ENCODE assay signal across 8 cellular contexts in genomic region chr15:96335429-96335807, GRCh38. TPM values are rescaled to one million over a fixed set of nuclear protein-coding genes. Genes with fewer than 3 reads are reported as not detected.
A peak's percentile ranks its signal among the peaks of the same experiment; 100 is the strongest.
DNase-seq lines count a peak whose midpoint lies in the region; ATAC-seq and TF ChIP-seq lines count a peak whose summit lies in the region.

No MANE protein-coding gene starts in this region.

- peak overlapping the region; percentile 38 for H3K27ac Mint-ChIP-seq in progenitor cell of endocrine pancreas

- no peaks in the 10 kb centered on the region for H3K9me3 ChIP-seq in SJCRH30 (replicated peaks)

- ATAC-seq in GM21528 (IDR thresholded peaks at IDR 0.05; ENCODE audit: low FRiP score, unreplicated experiment) (no peak), GM21529 (IDR thresholded peaks at IDR 0.05; ENCODE audit: unreplicated experiment) (no peak), HG03460 (IDR thresholded peaks at IDR 0.05; ENCODE audit: unreplicated experiment) (no peak)

- H3K27me3 ChIP-seq in SJCRH30 = no peaks in the 10 kb centered on the region

- H3K36me3 ChIP-seq in SJCRH30 = peaks cover 68% of the 10 kb centered on the region

- DNase-seq in SJCRH30 (peak in 1 of 2 experiments; percentile 10), fibroblast of mammary gland (ENCODE audit: low read depth) (peak; percentile 57), progenitor cell of endocrine pancreas (ENCODE audit: low spot score, unreplicated experiment) (no peak), GM19240 (ENCODE audit: insufficient read length, low spot score) (no peak)

- peaks cover 19% of the 10 kb centered on the region for H3K4me1 ChIP-seq in SJCRH30

- no peaks in the 10 kb centered on the region for H3K9me3 Mint-ChIP-seq in progenitor cell of endocrine pancreas (ENCODE audit: low read depth)

- peak overlapping the region; percentile 77 for H3K4me3 ChIP-seq in SJCRH30
- peak overlapping the region; percentile 95 for H3K4me3 ChIP-seq in fibroblast of mammary gland (ENCODE audit: control insufficient read depth, low read depth, low read length)

- H3K27ac ChIP-seq in C4-2B = peak overlapping the region; percentile 99
- H3K27ac ChIP-seq in SJCRH30 = no peak overlapping the region

- H3K36me3 Mint-ChIP-seq in progenitor cell of endocrine pancreas (ENCODE audit: insufficient read depth) = peaks cover 27% of the 10 kb centered on the region

- H3K4me1 Mint-ChIP-seq in progenitor cell of endocrine pancreas (ENCODE audit: low read depth) = peaks cover 62% of the 10 kb centered on the region

- H3K4me3 Mint-ChIP-seq in progenitor cell of endocrine pancreas (ENCODE audit: low read depth) = peak overlapping the region; percentile 89

- H3K27me3 Mint-ChIP-seq in progenitor cell of endocrine pancreas = no peaks in the 10 kb centered on the region

- no peak for TF ChIP-seq CTCF in C4-2B (conservative IDR thresholded peaks at IDR 0.05)
- TF ChIP-seq CTCF in fibroblast of mammary gland (conservative IDR thresholded peaks at IDR 0.05; ENCODE audit: control insufficient read depth, insufficient read depth, low read depth, low read length) = no peak
- no peak for TF ChIP-seq CTCF in progenitor cell of endocrine pancreas (IDR thresholded peaks at IDR 0.05; ENCODE audit: unreplicated experiment)

RNA-seq across cellular contexts. Expression of gene NR2F2, which starts 4.9 kb away (rescaled TPM):
- total RNA-seq in SJCRH30 (2014; rRNA removed; shearing (Covaris generic)) = 24.5 and 24.9 TPM in 2 replicates
- 40.3 and 48.6 TPM in 2 replicates for total RNA-seq in progenitor cell of endocrine pancreas
